ENCODE assay signal across 8 cellular contexts in the genomic region with DNA sequence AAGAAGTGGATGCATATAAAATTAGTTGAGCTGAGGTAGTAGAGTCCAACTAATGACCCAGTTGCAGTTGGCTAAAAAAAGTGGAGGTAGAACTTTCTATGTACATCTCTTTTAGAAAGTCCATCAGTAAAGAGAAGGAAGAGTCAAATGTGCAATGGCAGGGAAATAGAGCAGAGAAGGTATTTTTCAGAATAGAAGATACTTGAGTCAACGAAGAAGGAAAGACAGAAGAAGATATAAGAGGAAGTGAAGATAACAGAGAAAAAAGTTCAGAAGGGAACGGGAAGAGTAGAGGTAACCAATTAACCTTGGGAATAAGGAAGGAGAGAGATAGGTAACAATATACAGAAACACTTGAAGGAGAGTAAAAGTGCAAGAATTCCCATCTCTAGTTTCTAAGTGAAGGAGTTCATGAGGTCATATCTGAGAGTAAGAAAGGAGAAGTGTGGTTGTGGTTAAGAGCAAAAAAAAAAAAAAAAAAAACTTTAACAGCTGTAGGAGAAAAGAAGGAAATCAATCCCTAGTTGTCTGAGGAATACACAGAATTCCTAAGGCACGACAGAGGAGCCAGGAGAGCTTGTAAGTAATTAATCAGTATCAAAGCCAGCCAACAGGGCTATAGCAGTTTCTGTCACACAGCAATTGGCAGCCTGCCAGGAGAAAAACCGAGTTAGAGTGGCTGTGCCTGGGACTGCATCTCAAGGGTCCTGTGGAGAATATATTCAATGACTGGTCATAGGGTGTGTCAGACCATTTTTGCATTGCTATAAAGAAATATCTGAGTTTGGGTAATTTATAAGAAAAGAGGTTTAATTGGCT.
DNase-seq lines count a peak whose midpoint lies in the region; ATAC-seq and TF ChIP-seq lines count a peak whose summit lies in the region.

No MANE protein-coding gene starts in this region.

- H3K9me3 ChIP-seq in heart left ventricle (no peaks in the 10 kb centered on the region), right atrium auricular region (no peaks in the 10 kb centered on the region)

- no peak overlapping the region for H3K4me3 ChIP-seq in heart left ventricle
- H3K4me3 ChIP-seq in right atrium auricular region, result no peak overlapping the region
- no peak overlapping the region for H3K4me3 ChIP-seq in astrocyte of the spinal cord (ENCODE audit: low read depth, low read length)

- TF ChIP-seq POLR2A in heart left ventricle (IDR thresholded peaks at IDR 0.05), result no peak

- H3K27ac ChIP-seq in heart left ventricle, result peak overlapping the region in 1 of 12 donors; percentile 3
- no peak overlapping the region for H3K27ac ChIP-seq in right atrium auricular region

- in situ Hi-C loops in astrocyte of the spinal cord (cut with HindIII; ENCODE audit: low sequenced_read_pairs), result no loop called here

- intact Hi-C loops in heart left ventricle (cut with DNase I), result loop anchor here (5.0 to 10.0 kb wide), 8 partner anchors 63 to 615 kb away; a partner anchor contains a TSS

- no peaks in the 10 kb centered on the region for H3K27me3 ChIP-seq in heart left ventricle
- no peaks in the 10 kb centered on the region for H3K27me3 ChIP-seq in right atrium auricular region

- WGBS in heart left ventricle, 4 donors, result 41 to 47% (median 44%) methylated on average over 4 of the region's 4 CpGs

- DNase-seq in heart left ventricle (peak in 3 of 5 donors; percentile 31 to 56 (median 52)), right atrium auricular region (ENCODE audit: low spot score) (no peak), NCI-H2171 (lab: John Stamatoyannopoulos, UW) (peak; percentile 58), astrocyte of the spinal cord (ENCODE audit: low read depth, low spot score) (peak; percentile 22), NCI-H1092 (lab: John Stamatoyannopoulos, UW) (no peak)
- DNase-seq in stimulated activated CD4-positive, alpha-beta T cell treated with anti-CD3 and anti-CD28 coated beads, Interleukin-4, amount 100 ng/mL, for 1 hour, result peak; percentile 17

- ATAC-seq in heart left ventricle, result peak in 1 of 4 donors; percentile 29
- ATAC-seq in GM18873 (IDR thresholded peaks at IDR 0.05; ENCODE audit: low FRiP score, unreplicated experiment), result no peak
- ATAC-seq in GM19035 (IDR thresholded peaks at IDR 0.05; ENCODE audit: unreplicated experiment), result no peak

- H3K4me1 ChIP-seq in heart left ventricle, result peaks cover 0 to 57% (median 28%) of the 10 kb centered on the region in 12 donors
- H3K4me1 ChIP-seq in right atrium auricular region, result peaks cover 0 to 15% of the 10 kb centered on the region in 2 donors

- no peak for TF ChIP-seq CTCF in heart left ventricle (IDR thresholded peaks at IDR 0.05)
- no peak for TF ChIP-seq CTCF in right atrium auricular region (IDR thresholded peaks at IDR 0.05)
- TF ChIP-seq CTCF in astrocyte of the spinal cord (IDR thresholded peaks at IDR 0.05; ENCODE audit: low read depth, low read length), result no peak

- H3K36me3 ChIP-seq in heart left ventricle (no peaks in the 10 kb centered on the region), right atrium auricular region (no peaks in the 10 kb centered on the region)

Comparison
In these comparisons a context has a peak if more than half of its experiments do, and no peak if none do; other contexts are left out.
1. DNase-seq: peak in heart left ventricle (3 of 5), NCI-H2171 (single experiment), astrocyte of the spinal cord (single experiment) and stimulated activated CD4-positive, alpha-beta T cell treated with anti-CD3 and anti-CD28 coated beads, Interleukin-4, amount 100 ng/mL, for 1 hour (single experiment); none in right atrium auricular region (single experiment) and NCI-H1092 (single experiment).